29 cellular contexts compared by ENCODE assay signal in genomic region chr1:81824759-81825158, GRCh38. TPM values are rescaled to one million over a fixed set of nuclear protein-coding genes. Genes with fewer than 3 reads are reported as not detected.
"Had no signal": no experiment of that assay in that cellular context is flagged by ENCODE, and none has a peak within 500 bp of the region (broad histone marks: within the 10 kb centered on the region; RNA-seq: fewer than 3 reads in every experiment).

No MANE protein-coding gene starts in this region.

- H3K36me3 ChIP-seq: lower lobe of right lung, pancreas, prostate gland, stomach, thyroid gland, transverse colon, upper lobe of right lung had no signal

- H3K4me3 Mint-ChIP-seq: mesothelial cell of epicardium; naive B cell; natural killer cell; stimulated activated naive B cell treated with anti-CD40 and anti-IgM and Interleukin-4, amounts not matched to agents 10 μg/mL and 1 μg/mL and 100 μg/mL, for 72 hours had no signal

- H3K27me3 Mint-ChIP-seq: naive B cell; stimulated activated naive B cell treated with anti-CD40 and anti-IgM and Interleukin-4, amounts not matched to agents 10 μg/mL and 1 μg/mL and 100 μg/mL, for 72 hours had no signal

- H3K9me3 ChIP-seq: lower lobe of right lung, pancreas, prostate gland, stomach, testis, thyroid gland, transverse colon, upper lobe of right lung had no signal

- H3K4me3 ChIP-seq: lower lobe of right lung, pancreas, prostate gland, skin epidermis, stomach, testis, thyroid gland, transverse colon, upper lobe of right lung had no signal

- H3K27ac ChIP-seq: lower lobe of right lung, pancreas, prostate gland, skin epidermis, stomach, testis, thyroid gland, transverse colon, upper lobe of right lung had no signal

- H3K27me3 ChIP-seq: pancreas, stomach, testis, thyroid gland, transverse colon, upper lobe of right lung had no signal

- H3K27ac Mint-ChIP-seq: mesothelial cell of epicardium; natural killer cell; stimulated activated naive B cell treated with anti-CD40 and anti-IgM and Interleukin-4, amounts not matched to agents 10 μg/mL and 1 μg/mL and 100 μg/mL, for 72 hours had no signal

- H3K9me3 Mint-ChIP-seq: mesothelial cell of epicardium; stimulated activated naive B cell treated with anti-CD40 and anti-IgM and Interleukin-4, amounts not matched to agents 10 μg/mL and 1 μg/mL and 100 μg/mL, for 72 hours had no signal

- H3K4me1 ChIP-seq: lower lobe of right lung, pancreas, prostate gland, testis, transverse colon, upper lobe of right lung had no signal

- H3K36me3 Mint-ChIP-seq: mesothelial cell of epicardium; naive B cell; natural killer cell; stimulated activated naive B cell treated with anti-CD40 and anti-IgM and Interleukin-4, amounts not matched to agents 10 μg/mL and 1 μg/mL and 100 μg/mL, for 72 hours had no signal

- DNase-seq: hippocampal formation; kidney glomerular epithelial cell; left cardiac atrium; lower lobe of right lung; mammary epithelial cell; mesenchymal stem cell; naive B cell; natural killer cell; nucleus accumbens; pancreas; retina; right cardiac atrium; stimulated activated CD4-positive, alpha-beta T cell treated with anti-CD3 and anti-CD28 coated beads, Interleukin-12 subunit alpha, Interleukin-12 subunit beta, amount 100 ng/mL, for 4 hours; stimulated activated CD4-positive, alpha-beta T cell treated with anti-CD3 and anti-CD28 coated beads, Interleukin-15, amount 100 ng/mL, for 24 hours; stimulated activated CD4-positive, alpha-beta T cell treated with anti-CD3 and anti-CD28 coated beads, Interleukin-2, amount 100 ng/mL, for 24 hours; stimulated activated CD4-positive, alpha-beta T cell treated with anti-CD3 and anti-CD28 coated beads, Interleukin-4, amount 100 ng/mL, for 1 hour; stimulated activated naive B cell treated with anti-CD40 and anti-IgM and Interleukin-4, amounts not matched to agents 10 μg/mL and 1 μg/mL and 100 μg/mL, for 72 hours; stimulated activated naive CD8-positive, alpha-beta T cell treated with anti-CD3 and anti-CD28 coated beads, Interleukin-15, Interleukin-2, amounts not matched to agents 100 U/mL and 50 U/mL, for 24 hours; stomach; testis; thyroid gland; transverse colon; upper lobe of right lung had no signal

- ATAC-seq: left cardiac atrium; left lobe of liver; lower lobe of right lung; natural killer cell; pancreas; right cardiac atrium; sciatic nerve; stimulated activated naive B cell treated with anti-CD40 and anti-IgM and Interleukin-4, amounts not matched to agents 10 μg/mL and 1 μg/mL and 100 μg/mL, for 72 hours; stimulated activated naive CD8-positive, alpha-beta T cell treated with anti-CD3 and anti-CD28 coated beads, Interleukin-15, Interleukin-2, amounts not matched to agents 100 U/mL and 50 U/mL, for 24 hours; upper lobe of right lung had no signal

- H3K4me1 Mint-ChIP-seq: naive B cell; natural killer cell; stimulated activated naive B cell treated with anti-CD40 and anti-IgM and Interleukin-4, amounts not matched to agents 10 μg/mL and 1 μg/mL and 100 μg/mL, for 72 hours had no signal

RNA-seq across cellular contexts. Expression of gene ADGRL2, which starts 24.0 kb away (rescaled TPM):
- total RNA-seq: mononuclear cell, natural killer cell had no signal
